29 cellular contexts compared by ENCODE assay signal in the genomic region with DNA sequence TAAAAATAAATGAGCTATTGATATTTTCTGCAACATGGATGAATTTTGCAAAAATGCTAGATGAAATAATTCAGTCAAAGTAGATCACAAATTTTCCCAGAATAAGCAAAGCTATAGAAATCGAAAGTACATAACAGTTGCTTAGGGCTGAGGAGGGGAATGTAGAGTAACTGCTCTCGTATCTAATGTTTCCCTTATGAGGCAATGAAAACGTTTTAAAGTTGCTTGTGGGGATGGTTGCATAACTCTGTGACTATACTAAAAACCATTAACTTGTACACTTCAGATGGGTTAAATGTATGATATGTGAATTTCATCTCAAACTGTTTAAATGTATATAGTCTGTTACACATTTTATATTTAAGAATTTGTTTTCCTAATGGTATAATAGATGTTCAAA.
DNase-seq lines count a peak whose midpoint lies in the region; ATAC-seq and TF ChIP-seq lines count a peak whose summit lies in the region.
"Had no signal": no experiment of that assay in that cellular context is flagged by ENCODE, and none has a peak within 500 bp of the region (broad histone marks: within the 10 kb centered on the region; RNA-seq: fewer than 3 reads in every experiment).

No MANE protein-coding gene starts in this region.

- H3K27ac Mint-ChIP-seq in activated CD8-positive, alpha-beta memory T cell treated with anti-CD3 and anti-CD28 coated beads, Interleukin-2, amount 10 ng/mL, durations not matched to agents 7 days and 5 days, result no peak overlapping the region
- H3K27ac Mint-ChIP-seq: activated CD8-positive, alpha-beta T cell treated with anti-CD3 and anti-CD28 coated beads for 36 hours; CD4-positive, alpha-beta T cell; immature natural killer cell; naive thymus-derived CD8-positive, alpha-beta T cell; stimulated activated memory B cell treated with anti-CD40 and anti-IgM and Interleukin-4, amounts not matched to agents 10 μg/mL and 1 μg/mL and 100 μg/mL, for 72 hours had no signal

- TF ChIP-seq POLR2A in NB4 (IDR thresholded peaks at IDR 0.05; ENCODE audit: extremely low read depth, insufficient read length) (no peak), suprapubic skin (IDR thresholded peaks at IDR 0.05) (no peak)

- no peaks in the 10 kb centered on the region for H3K4me1 Mint-ChIP-seq in activated CD8-positive, alpha-beta memory T cell treated with anti-CD3 and anti-CD28 coated beads, Interleukin-2, amount 10 ng/mL, durations not matched to agents 7 days and 5 days
- H3K4me1 Mint-ChIP-seq: immature natural killer cell; stimulated activated memory B cell treated with anti-CD40 and anti-IgM and Interleukin-4, amounts not matched to agents 10 μg/mL and 1 μg/mL and 100 μg/mL, for 72 hours had no signal

- CTCF ChIA-PET in activated CD8-positive, alpha-beta memory T cell treated with anti-CD3 and anti-CD28 coated beads, Interleukin-2, amount 10 ng/mL, durations not matched to agents 7 days and 5 days (lab: Charles Lee), result no interaction called here

- DNase-seq in EH (ENCODE audit: low read depth), result peak; percentile 60
- DNase-seq in NB4 (ENCODE audit: low read depth), result peak; percentile 81
- no peak for DNase-seq in osteoblast (ENCODE audit: insufficient read length, low spot score, missing footprints)
- no peak for DNase-seq in coronary artery (ENCODE audit: low spot score)
- DNase-seq in activated CD8-positive, alpha-beta memory T cell treated with anti-CD3 and anti-CD28 coated beads, Interleukin-2, amount 10 ng/mL, durations not matched to agents 7 days and 5 days, result no peak
- no peak for DNase-seq in suprapubic skin (ENCODE audit: low spot score in 2 of 2)
- DNase-seq: activated CD4-positive, alpha-beta T cell treated with anti-CD3 and anti-CD28 coated beads for 1 hour; activated CD8-positive, alpha-beta T cell treated with anti-CD3 and anti-CD28 coated beads for 36 hours; activated effector memory CD4-positive, alpha-beta T cell treated with Interleukin-2 at 50 U/mL for 16 hours; activated T-cell treated with anti-CD3 and anti-CD28 coated beads for 4 hours; body of pancreas; CD4-positive, alpha-beta T cell; DMS 273 treated with DMSO at 0.1 percent for 48 hours; immature natural killer cell; left lung; midbrain; naive thymus-derived CD8-positive, alpha-beta T cell; NCI-H1092; NCI-H1930; NCI-H226; PC-9; Right ventricle myocardium superior; spleen; stimulated activated CD4-positive, alpha-beta T cell treated with anti-CD3 and anti-CD28 coated beads, Interleukin-2, amount 100 ng/mL, for 48 hours; T-helper 1 cell; testis had no signal

- ATAC-seq in activated CD8-positive, alpha-beta memory T cell treated with anti-CD3 and anti-CD28 coated beads, Interleukin-2, amount 10 ng/mL, durations not matched to agents 7 days and 5 days, result no peak
- ATAC-seq: activated CD8-positive, alpha-beta T cell treated with anti-CD3 and anti-CD28 coated beads for 36 hours; body of pancreas; left lung; naive thymus-derived CD8-positive, alpha-beta T cell; stimulated activated memory B cell treated with anti-CD40 and anti-IgM and Interleukin-4, amounts not matched to agents 10 μg/mL and 1 μg/mL and 100 μg/mL, for 72 hours had no signal

- peak overlapping the region; percentile 19 for H3K4me3 ChIP-seq in NB4 (ENCODE audit: low read depth, low read length)
- peak overlapping the region; percentile 2 for H3K4me3 ChIP-seq in WI38 (ENCODE audit: low read depth, low read length)
- H3K4me3 ChIP-seq in osteoblast (ENCODE audit: insufficient read depth, low read length), result no peak overlapping the region
- H3K4me3 ChIP-seq in coronary artery, result no peak overlapping the region
- no peak overlapping the region for H3K4me3 ChIP-seq in suprapubic skin
- H3K4me3 ChIP-seq: body of pancreas, hepatocyte, left lung, PC-9, spleen, testis had no signal

- H4K20me1 ChIP-seq in osteoblast (ENCODE audit: insufficient read depth, low read length), result no peaks in the 10 kb centered on the region

- H3K4me2 ChIP-seq in osteoblast (ENCODE audit: insufficient read depth, low read length), result peak overlapping the region; percentile 3
- H3K4me2 ChIP-seq: hepatocyte, PC-9 had no signal

- H3K36me3 ChIP-seq in osteoblast (ENCODE audit: insufficient read depth, low read length) (no peaks in the 10 kb centered on the region), suprapubic skin (no peaks in the 10 kb centered on the region)
- H3K36me3 ChIP-seq: left lung, spleen had no signal

- peaks cover 10% of the 10 kb centered on the region for H3K4me1 ChIP-seq in osteoblast (ENCODE audit: insufficient read depth, low read length)
- no peaks in the 10 kb centered on the region for H3K4me1 ChIP-seq in suprapubic skin
- H3K4me1 ChIP-seq: body of pancreas, spleen, testis had no signal

- H3K79me2 ChIP-seq in osteoblast (ENCODE audit: insufficient read depth, low read length), result no peaks in the 10 kb centered on the region
- H3K79me2 ChIP-seq: hepatocyte had no signal

- H3K27ac ChIP-seq in osteoblast (ENCODE audit: low read depth, low read length) (no peak overlapping the region), coronary artery (no peak overlapping the region), suprapubic skin (no peak overlapping the region)
- H3K27ac ChIP-seq: body of pancreas, hepatocyte, left lung, PC-9, spleen, testis had no signal

- H3K27me3 ChIP-seq in osteoblast (ENCODE audit: insufficient read depth, low read length) (no peaks in the 10 kb centered on the region), suprapubic skin (no peaks in the 10 kb centered on the region)
- H3K27me3 ChIP-seq: body of pancreas, hepatocyte, left lung, spleen, testis had no signal

- H3K9me3 Mint-ChIP-seq in activated CD8-positive, alpha-beta memory T cell treated with anti-CD3 and anti-CD28 coated beads, Interleukin-2, amount 10 ng/mL, durations not matched to agents 7 days and 5 days (ENCODE audit: low read depth), result no peaks in the 10 kb centered on the region
- H3K9me3 Mint-ChIP-seq: activated CD8-positive, alpha-beta T cell treated with anti-CD3 and anti-CD28 coated beads for 36 hours; CD4-positive, alpha-beta T cell; immature natural killer cell; stimulated activated memory B cell treated with anti-CD40 and anti-IgM and Interleukin-4, amounts not matched to agents 10 μg/mL and 1 μg/mL and 100 μg/mL, for 72 hours had no signal

- WGBS in suprapubic skin, result 63% methylated on average over 3 of the region's 3 CpGs

- H2AFZ ChIP-seq in osteoblast (ENCODE audit: low read length), result no peak overlapping the region
- H2AFZ ChIP-seq: hepatocyte, PC-9 had no signal

- no peak for TF ChIP-seq EP300 in suprapubic skin (IDR thresholded peaks at IDR 0.05)

- TF ChIP-seq CTCF in NB4 (IDR thresholded peaks at IDR 0.05; ENCODE audit: low read depth, low read length), result no peak
- TF ChIP-seq CTCF in WI38 (IDR thresholded peaks at IDR 0.05; ENCODE audit: low read depth, low read length), result no peak
- no peak for TF ChIP-seq CTCF in osteoblast (IDR thresholded peaks at IDR 0.05; ENCODE audit: extremely low read depth, low read depth, low read length)
- no peak for TF ChIP-seq CTCF in coronary artery (IDR thresholded peaks at IDR 0.05)
- no peak for TF ChIP-seq CTCF in suprapubic skin (IDR thresholded peaks at IDR 0.05)

- H3K4me3 Mint-ChIP-seq in activated CD8-positive, alpha-beta memory T cell treated with anti-CD3 and anti-CD28 coated beads, Interleukin-2, amount 10 ng/mL, durations not matched to agents 7 days and 5 days, result no peak overlapping the region
- H3K4me3 Mint-ChIP-seq: activated CD8-positive, alpha-beta T cell treated with anti-CD3 and anti-CD28 coated beads for 36 hours; CD4-positive, alpha-beta T cell; immature natural killer cell; naive thymus-derived CD8-positive, alpha-beta T cell; stimulated activated memory B cell treated with anti-CD40 and anti-IgM and Interleukin-4, amounts not matched to agents 10 μg/mL and 1 μg/mL and 100 μg/mL, for 72 hours had no signal

- H3K36me3 Mint-ChIP-seq in activated CD8-positive, alpha-beta memory T cell treated with anti-CD3 and anti-CD28 coated beads, Interleukin-2, amount 10 ng/mL, durations not matched to agents 7 days and 5 days, result peaks cover 7% of the 10 kb centered on the region

- no peaks in the 10 kb centered on the region for H3K27me3 Mint-ChIP-seq in activated CD8-positive, alpha-beta memory T cell treated with anti-CD3 and anti-CD28 coated beads, Interleukin-2, amount 10 ng/mL, durations not matched to agents 7 days and 5 days
- H3K27me3 Mint-ChIP-seq: activated CD8-positive, alpha-beta T cell treated with anti-CD3 and anti-CD28 coated beads for 36 hours; CD4-positive, alpha-beta T cell; naive thymus-derived CD8-positive, alpha-beta T cell; stimulated activated memory B cell treated with anti-CD40 and anti-IgM and Interleukin-4, amounts not matched to agents 10 μg/mL and 1 μg/mL and 100 μg/mL, for 72 hours had no signal

- no peaks in the 10 kb centered on the region for H3K9me3 ChIP-seq in osteoblast (ENCODE audit: low read depth, low read length)
- H3K9me3 ChIP-seq in suprapubic skin, result no peaks in the 10 kb centered on the region
- H3K9me3 ChIP-seq: body of pancreas, left lung, spleen, testis had no signal

Comparison
In these comparisons a context has a peak if more than half of its experiments do, and no peak if none do; other contexts are left out.
1. DNase-seq: peak in EH (single experiment) and NB4 (single experiment); none in osteoblast (single experiment), coronary artery (single experiment), activated CD8-positive, alpha-beta memory T cell treated with anti-CD3 and anti-CD28 coated beads, Interleukin-2, amount 10 ng/mL, durations not matched to agents 7 days and 5 days (single experiment) and suprapubic skin (0 of 2).
2. H3K4me3 ChIP-seq: peak in NB4 (single experiment) and WI38 (single experiment); none in osteoblast (single experiment), coronary artery (single experiment) and suprapubic skin (single experiment).